ENCODE assay signal across 20 cellular contexts in genomic region chr15:69869881-69870465, GRCh38.
"Had no signal": no experiment of that assay in that cellular context is flagged by ENCODE, and none has a peak within 500 bp of the region (broad histone marks: within the 10 kb centered on the region; RNA-seq: fewer than 3 reads in every experiment).

No MANE protein-coding gene starts in this region.

- H3K27me3 ChIP-seq: brain microvascular endothelial cell, testis, upper lobe of right lung had no signal

- FAIRE-seq: TTC549 had no signal

- ATAC-seq: activated CD8-positive, alpha-beta memory T cell treated with anti-CD3 and anti-CD28 coated beads, Interleukin-2, amount 10 ng/mL, durations not matched to agents 7 days and 5 days; activated naive CD4-positive, alpha-beta T cell treated with anti-CD3 and anti-CD28 coated beads, Interleukin-2, amount 50 U/mL, for 72 hours; lower lobe of right lung; stimulated activated naive CD8-positive, alpha-beta T cell treated with anti-CD3 and anti-CD28 coated beads, Interleukin-15, amount 100 ng/mL, for 72 hours; upper lobe of right lung had no signal

- H3K4me3 ChIP-seq: lower lobe of right lung, testis, upper lobe of right lung had no signal

- DNase-seq: activated CD4-positive, alpha-beta T cell treated with anti-CD3 and anti-CD28 coated beads, Interleukin-2, amount 50 U/mL, for 1 hour; activated CD4-positive, CD25-positive, alpha-beta regulatory T cell; activated CD8-positive, alpha-beta memory T cell treated with anti-CD3 and anti-CD28 coated beads, Interleukin-2, amount 10 ng/mL, durations not matched to agents 7 days and 5 days; activated effector memory CD4-positive, alpha-beta T cell treated with anti-CD3 and anti-CD28 coated beads, Interleukin-2, amount 50 U/mL, for 16 hours; activated T-cell treated with anti-CD3 and anti-CD28 coated beads, Interleukin-2, amount 50 U/mL, for 24 hours; amygdala; brain microvascular endothelial cell; cerebellar nuclear complex; dermis blood vessel endothelial cell; immature natural killer cell; lower lobe of right lung; midbrain; naive B cell; retina; stimulated activated CD4-positive, alpha-beta T cell treated with anti-CD3 and anti-CD28 coated beads, Interleukin-4, amount 100 ng/mL, for 4 hours; stimulated activated naive CD8-positive, alpha-beta T cell treated with anti-CD3 and anti-CD28 coated beads, Interleukin-15, amount 100 ng/mL, for 72 hours; testis; upper lobe of right lung had no signal

- H3K36me3 ChIP-seq: brain microvascular endothelial cell, lower lobe of right lung, upper lobe of right lung had no signal

- H3K4me1 ChIP-seq: lower lobe of right lung, testis, upper lobe of right lung had no signal

- H3K9me3 ChIP-seq: testis had no signal

- H3K27ac ChIP-seq: brain microvascular endothelial cell, lower lobe of right lung, testis, upper lobe of right lung had no signal
